1 cellular context compared by ENCODE assay signal in genomic region chr6:121668259-121668658, GRCh38.
TF ChIP-seq lines count a peak whose summit lies in the region.

No MANE protein-coding gene starts in this region.

TF ChIP-seq in IMR-90, 13 proteins besides CTCF, POLR2A, EP300 and RAD21 (continued from another document):
- TF ChIP-seq CEBPB (IDR thresholded peaks at IDR 0.05; ENCODE audit: low read depth, low read length) (0 out of 2 replicates have a peak, but pooled peaks have one; percentile 40), MAFK (IDR thresholded peaks at IDR 0.05; ENCODE audit: low read depth, low read length) (no peak)
TF ChIP-seq in IMR-90: peak in this region for 1.
